Comparison of ENCODE assay signal across 8 cellular contexts in the genomic region with DNA sequence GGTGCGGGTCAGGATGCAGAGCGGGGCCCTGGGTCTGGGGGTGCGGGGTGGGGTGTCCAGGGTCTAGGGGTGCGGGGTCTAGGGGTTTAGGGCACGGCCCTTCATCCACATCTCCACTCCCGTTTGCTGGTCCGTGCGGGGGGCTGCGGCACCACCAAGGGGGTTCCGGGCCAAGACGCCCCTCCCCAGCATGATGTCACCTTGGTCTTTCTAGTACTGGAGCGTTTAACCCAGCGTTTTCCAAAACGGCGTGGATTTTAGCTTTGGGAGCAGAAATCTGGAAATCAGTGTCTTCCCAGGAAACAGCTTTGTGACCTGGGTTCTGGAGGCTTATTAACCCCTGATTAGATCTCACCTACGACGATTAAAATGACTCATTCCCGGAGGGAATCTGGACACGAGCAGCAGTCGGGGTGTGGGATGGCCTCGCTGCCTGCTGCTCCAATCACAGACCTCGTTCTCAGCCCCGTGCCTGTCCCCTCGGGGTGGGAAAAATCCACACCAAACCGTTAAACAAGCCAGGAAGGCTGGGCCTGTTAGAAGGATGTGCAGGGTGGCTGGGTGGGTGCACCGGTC. TPM values are rescaled to one million over a fixed set of nuclear protein-coding genes. Genes with fewer than 3 reads are reported as not detected.
A peak's percentile ranks its signal among the peaks of the same experiment; 100 is the strongest.
DNase-seq lines count a peak whose midpoint lies in the region; ATAC-seq, FAIRE-seq and TF ChIP-seq lines count a peak whose summit lies in the region.

No MANE protein-coding gene starts in this region.

- peaks cover 2% of the 10 kb centered on the region; the same call in 1 of the 2 replicates for H4K20me1 ChIP-seq in K562 (replicated peaks; ENCODE audit: control insufficient read depth, insufficient read depth, low read length)

- H3K79me2 ChIP-seq in K562 (ENCODE audit: control insufficient read depth, insufficient read depth, low read length) = peaks cover 37% of the 10 kb centered on the region

- no peak overlapping the region for H2AFZ ChIP-seq in K562 (ENCODE audit: low read depth, low read length)

- in situ Hi-C loops in K562 (cut with MboI) = no loop called here

- 0 out of 3 replicates have a peak overlapping the region, but pooled peaks have one; percentile 32 for H3K27ac ChIP-seq in K562 (ENCODE audit: extremely low read depth, low read depth, low read length)
- H3K27ac ChIP-seq in iPS-20b (ENCODE audit: low read length) = no peak overlapping the region
- peak overlapping the region; percentile 77 for H3K27ac ChIP-seq in skeletal muscle tissue (ENCODE audit: low read depth, low read length)

- H3K9ac ChIP-seq in K562 (ENCODE audit: insufficient read depth in 1 of 2, low read depth in 2 of 2, low read length in 2 of 2) (peak overlapping the region; percentile 45 to 95; a peak in 3 of 4 replicates), iPS-20b (ENCODE audit: low read depth, low read length) (peak overlapping the region; percentile 89; the same call in 1 of the 2 replicates), skeletal muscle tissue (ENCODE audit: low read depth in 1 of 3, low read length in 3 of 3) (peak overlapping the region; percentile 77 to 90 (median 86))

- DNase-seq in Daoy (ENCODE audit: low read depth) = peak; percentile 51
- DNase-seq in LNCaP clone FGC (ENCODE audit: low read depth) = peak; percentile 14
- peak; percentile 16 to 74 (median 54) for DNase-seq in K562 (ENCODE audit: extremely low read depth in 1 of 4, low spot score in 3 of 4)
- no peak for DNase-seq in stimulated activated CD4-positive, alpha-beta T cell treated with anti-CD3 and anti-CD28 coated beads, Interleukin-4, amount 100 ng/mL, for 4 hours
- DNase-seq in NCI-H1417 treated with DMSO at 0.1 percent for 48 hours (lab: John Stamatoyannopoulos, UW) = no peak

- ATAC-seq in K562 (no peak), GM19395 (IDR thresholded peaks at IDR 0.05; ENCODE audit: unreplicated experiment) (no peak)

- BruUV-seq in K562 (replicated peaks; lab: Mats Ljungman, UMichigan) = TSS peak; percentile 66

- peak; percentile 62 for FAIRE-seq in K562 (lab: Jason Lieb, UNC)

- intact Hi-C loops in K562 (cut with micrococcal nuclease) = no loop called here

- H3K9me3 ChIP-seq in K562 (replicated peaks; ENCODE audit: control insufficient read depth, insufficient read depth, low read depth, low read length) = no peaks in the 10 kb centered on the region
- H3K9me3 ChIP-seq in iPS-20b (ENCODE audit: insufficient read depth, low read depth, low read length) = no peaks in the 10 kb centered on the region
- H3K9me3 ChIP-seq in skeletal muscle tissue (ENCODE audit: control insufficient read depth in 3 of 3, low read length in 3 of 3) = no peaks in the 10 kb centered on the region

- no peak for TF ChIP-seq RAD21 in K562 (CRISPR knock-in tag; conservative IDR thresholded peaks at IDR 0.05 in 1 of 2, IDR thresholded peaks at IDR 0.05 in 1 of 2)

- peak overlapping the region; percentile 70 for H3K4me2 ChIP-seq in K562 (ENCODE audit: insufficient read depth, low read length)

- TF ChIP-seq POLR2A in K562 (conservative IDR thresholded peaks at IDR 0.05) = no peak

- CTCF ChIA-PET in K562 (lab: Yijun Ruan, JAX; ENCODE audit: low intra/inter-chr PET ratio) = no interaction called here

- H3K27me3 ChIP-seq in K562 (ENCODE audit: control insufficient read depth in 2 of 2, insufficient read depth in 2 of 2, low read length in 2 of 2) = no peaks in the 10 kb centered on the region
- H3K27me3 ChIP-seq in iPS-20b (ENCODE audit: insufficient read depth, low read length) = no peaks in the 10 kb centered on the region
- no peaks in the 10 kb centered on the region for H3K27me3 ChIP-seq in skeletal muscle tissue (ENCODE audit: control insufficient read depth in 3 of 3, insufficient read depth in 3 of 3, low read length in 3 of 3)

- POLR2A ChIA-PET in K562 (lab: Yijun Ruan, JAX) = interaction anchor here (1.0 kb wide), 1 partner anchor 12 kb away, joined by 4 read pairs; no protein-coding TSS in a partner anchor

- no peak for TF ChIP-seq CTCF in LNCaP clone FGC (IDR thresholded peaks at IDR 0.05; ENCODE audit: control insufficient read depth, extremely low read depth, insufficient read depth)
- no peak for TF ChIP-seq CTCF in K562 (IDR thresholded peaks at IDR 0.05 in 2 of 3, conservative IDR thresholded peaks at IDR 0.05 in 1 of 3; ENCODE audit: insufficient read depth in 2 of 3, low read depth in 1 of 3, low read length in 3 of 3)

- H3K4me1 ChIP-seq in K562 (replicated peaks in 1 of 2; ENCODE audit: control insufficient read depth in 2 of 2, insufficient read depth in 2 of 2, low read length in 2 of 2) = peaks cover 17 to 49% of the 10 kb centered on the region in 2 experiments
- H3K4me1 ChIP-seq in iPS-20b (ENCODE audit: insufficient read depth, low read length) = no peaks in the 10 kb centered on the region; the same call in 1 of the 2 replicates
- peaks cover 23 to 29% (median 27%) of the 10 kb centered on the region in 3 donors for H3K4me1 ChIP-seq in skeletal muscle tissue (ENCODE audit: control insufficient read depth in 3 of 3, insufficient read depth in 3 of 3, low read length in 3 of 3)

- peak overlapping the region; percentile 63 for H3K4me3 ChIP-seq in LNCaP clone FGC (ENCODE audit: low read depth, low read length)
- H3K4me3 ChIP-seq in K562 = peak overlapping the region; percentile 89
- H3K4me3 ChIP-seq in iPS-20b (ENCODE audit: low read length) = peak overlapping the region; percentile 97
- H3K4me3 ChIP-seq in skeletal muscle tissue (ENCODE audit: low read length in 3 of 3) = peak overlapping the region; percentile 74 to 80 (median 76)

- 11% methylated on average over 21 of the region's 26 CpGs for WGBS in K562 (ENCODE audit: insufficient coverage, low coverage, missing lambda C conversion rate)

- H3K36me3 ChIP-seq in K562 (ENCODE audit: control insufficient read depth, insufficient read depth, low read length) (peaks cover 17% of the 10 kb centered on the region; the same call in 1 of the 3 replicates), iPS-20b (ENCODE audit: insufficient read depth, low read depth, low read length) (peaks cover 25% of the 10 kb centered on the region), skeletal muscle tissue (ENCODE audit: control insufficient read depth in 3 of 3, insufficient read depth in 3 of 3, low read length in 3 of 3) (peaks cover 0 to 3% (median 0%) of the 10 kb centered on the region in 3 donors)

- H3K9me1 ChIP-seq in K562 (ENCODE audit: control insufficient read depth, insufficient read depth, low read length) = peaks cover 4% of the 10 kb centered on the region

- TF ChIP-seq EP300 in K562 (IDR thresholded peaks at IDR 0.05; ENCODE audit: low read length) = no peak

TF ChIP-seq in K562, 482 proteins besides CTCF, POLR2A, EP300 and RAD21 (continues in another document):
- TF ChIP-seq RHOXF2B (CRISPR knock-in tag; conservative IDR thresholded peaks at IDR 0.05) (no peak), HDAC1 (IDR thresholded peaks at IDR 0.05) (peak in 1 of 2 experiments; percentile 80; a peak in 2 of 4 replicates), SRSF3 (IDR thresholded peaks at IDR 0.05; ENCODE audit: insufficient read depth, low read length) (no peak), PHF21A (IDR thresholded peaks at IDR 0.05; ENCODE audit: borderline replicate concordance, low read depth) (peak; percentile 44; the same call in 1 of the 2 replicates)

RNA-seq across cellular contexts. Expression of gene AP2A2, which starts 0.8 kb away (rescaled TPM):
- 14.3 and 15.8 TPM in 2 replicates for total RNA-seq in Daoy (2014; rRNA removed; shearing (Covaris generic))
- total RNA-seq in K562 (2011; cell fraction: chromatin; rRNA removed; ENCODE audit: low replicate concordance) = 125 and 255 TPM in 2 replicates
- 84.6 and 90.9 TPM in 2 replicates for total RNA-seq in K562 (2011; cell fraction: nucleolus; rRNA removed)
- 84.5 and 112 TPM in 2 replicates for total RNA-seq in K562 (2011; cell fraction: nucleoplasm; rRNA removed)
- total RNA-seq in K562 (2014; rRNA removed) = 8.1 and 11.0 TPM in 2 replicates
- 11.9 and 16.2 TPM in 2 replicates for total RNA-seq in K562 (2014; rRNA removed; fragmentation: Illumina TruSeq; extraction: Trizol)
- 19.8 and 22.8 TPM in 2 replicates for total RNA-seq in K562 (2015; rRNA removed; fragmentation: Illumina TruSeq; extraction: Trizol)
- total RNA-seq in K562 (2021) = 26.2 and 33.3 TPM in 2 replicates
- 27.7 and 30.6 TPM in 2 replicates for polyA plus RNA-seq in K562 (2011; rRNA removed)
- 20.2 and 29.9 TPM in 2 replicates for polyA plus RNA-seq in K562 (2011; cell fraction: cytosol; rRNA removed)
- polyA plus RNA-seq in K562 (2011; cell fraction: nucleus; rRNA removed) = 82.5 and 86.1 TPM in 2 replicates
- 31.2 and 48.0 TPM in 2 replicates for polyA plus RNA-seq in K562 (2012)
- 29.5 and 41.7 TPM in 2 replicates for polyA plus RNA-seq in K562 (2014; fragmentation: Illumina TruSeq; extraction: Trizol)
- 1 to 10 TPM in 1 of 2 experiments, under 1 TPM in 1; 0.69 to 1.3 TPM for polyA plus RNA-seq in K562 (2014; fragmentation: Nextera tagmentation; extraction: Ambion mirVana)
- polyA plus RNA-seq in K562 (2014; rRNA removed) = 15.2 and 16.7 TPM in 2 replicates
- polyA minus RNA-seq in K562 (2011; rRNA and poly(A)+ RNA removed) = 21.8 and 29.8 TPM in 2 replicates
- 76.6 and 78.5 TPM in 2 replicates for polyA minus RNA-seq in K562 (2011; cell fraction: cytosol; rRNA and poly(A)+ RNA removed)
- polyA minus RNA-seq in K562 (2011; cell fraction: nucleus; rRNA and poly(A)+ RNA removed) = 26.1 and 39.5 TPM in 2 replicates
- 17.7 TPM for total RNA-seq in skeletal muscle tissue

RNA-seq across cellular contexts. Expression of gene CHID1, which starts 15.8 kb away (rescaled TPM):
- 38.5 TPM in 2 replicates for total RNA-seq in Daoy (2014; rRNA removed; shearing (Covaris generic))
- total RNA-seq in K562 (2011; cell fraction: chromatin; rRNA removed; ENCODE audit: low replicate concordance) = 131 and 294 TPM in 2 replicates
- 219 and 240 TPM in 2 replicates for total RNA-seq in K562 (2011; cell fraction: nucleolus; rRNA removed)
- 152 and 195 TPM in 2 replicates for total RNA-seq in K562 (2011; cell fraction: nucleoplasm; rRNA removed)
- total RNA-seq in K562 (2014; rRNA removed) = 39.8 and 54.6 TPM in 2 replicates
- 14.2 and 22.4 TPM in 2 replicates for total RNA-seq in K562 (2014; rRNA removed; fragmentation: Illumina TruSeq; extraction: Trizol)
- 35.6 and 35.8 TPM in 2 replicates for total RNA-seq in K562 (2015; rRNA removed; fragmentation: Illumina TruSeq; extraction: Trizol)
- total RNA-seq in K562 (2021) = 108 and 114 TPM in 2 replicates
- polyA plus RNA-seq in K562 (2011; rRNA removed) = 46.0 and 56.3 TPM in 2 replicates
- 80.3 and 118 TPM in 2 replicates for polyA plus RNA-seq in K562 (2011; cell fraction: cytosol; rRNA removed)
- 57.2 and 75.5 TPM in 2 replicates for polyA plus RNA-seq in K562 (2011; cell fraction: nucleus; rRNA removed)
- polyA plus RNA-seq in K562 (2012) = 82.8 and 102 TPM in 2 replicates
- polyA plus RNA-seq in K562 (2014; fragmentation: Illumina TruSeq; extraction: Trizol) = 67.7 and 81.6 TPM in 2 replicates
- polyA plus RNA-seq in K562 (2014; fragmentation: Nextera tagmentation; extraction: Ambion mirVana) = 10 to 100 TPM; 15.1 to 29.6 TPM
- polyA plus RNA-seq in K562 (2014; rRNA removed) = 57.8 and 70.5 TPM in 2 replicates
- 48.8 and 59.6 TPM in 2 replicates for polyA minus RNA-seq in K562 (2011; rRNA and poly(A)+ RNA removed)
- 54.2 and 58.6 TPM in 2 replicates for polyA minus RNA-seq in K562 (2011; cell fraction: cytosol; rRNA and poly(A)+ RNA removed)
- 29.0 and 29.1 TPM in 2 replicates for polyA minus RNA-seq in K562 (2011; cell fraction: nucleus; rRNA and poly(A)+ RNA removed)
- total RNA-seq in skeletal muscle tissue = 26.1 TPM

Comparison
In these comparisons a context has a peak if more than half of its experiments do, and no peak if none do; other contexts are left out.
1. DNase-seq: peak in Daoy (single experiment), LNCaP clone FGC (single experiment) and K562 (4 of 4); none in stimulated activated CD4-positive, alpha-beta T cell treated with anti-CD3 and anti-CD28 coated beads, Interleukin-4, amount 100 ng/mL, for 4 hours (0 of 2) and NCI-H1417 treated with DMSO at 0.1 percent for 48 hours (single experiment).
2. Peak in every context shown above with its lines, with median percentiles within 50 percentile points of each other: H3K4me3 ChIP-seq and H3K9ac ChIP-seq.